Comparison of ENCODE assay signal across 30 cellular contexts in the genomic region with DNA sequence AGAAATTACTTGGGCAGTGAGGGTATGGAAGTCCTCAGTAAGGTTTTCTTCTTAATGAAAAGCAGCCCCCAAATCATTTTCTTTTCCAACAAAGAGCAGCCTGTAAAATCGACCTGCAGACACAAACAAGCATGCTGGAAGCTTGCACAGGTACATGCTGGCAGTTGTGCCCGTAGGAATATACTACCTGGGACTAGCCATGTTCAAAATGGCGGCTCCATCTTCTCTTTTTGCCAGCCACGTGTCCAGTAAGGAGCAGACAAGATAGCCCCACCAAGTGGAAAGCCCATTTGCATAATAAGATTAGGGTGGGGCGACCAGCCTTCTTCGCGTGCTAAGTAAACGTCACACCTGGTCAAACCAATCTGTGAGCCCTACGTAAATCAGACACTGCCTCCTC.
"Had no signal": no experiment of that assay in that cellular context is flagged by ENCODE, and none has a peak within 500 bp of the region (broad histone marks: within the 10 kb centered on the region; RNA-seq: fewer than 3 reads in every experiment).

No MANE protein-coding gene starts in this region.

- H3K9me3 ChIP-seq: ovary, psoas muscle, right lobe of liver, sigmoid colon, suprapubic skin, testis, tibial artery, transverse colon, upper lobe of right lung, uterus had no signal

- H3K36me3 ChIP-seq: ovary, right lobe of liver, sigmoid colon, suprapubic skin, tibial artery, transverse colon, upper lobe of right lung, uterus had no signal

- H3K4me3 ChIP-seq: ovary, psoas muscle, right lobe of liver, sigmoid colon, suprapubic skin, testis, tibial artery, transverse colon, upper lobe of right lung, uterus had no signal

- H3K4me1 ChIP-seq: parathyroid adenoma, psoas muscle, right lobe of liver, sigmoid colon, suprapubic skin, testis, transverse colon, upper lobe of right lung, uterus had no signal

- H3K79me2 ChIP-seq: parathyroid adenoma had no signal

- H3K27ac ChIP-seq: ovary, parathyroid adenoma, psoas muscle, right lobe of liver, sigmoid colon, suprapubic skin, testis, tibial artery, transverse colon, upper lobe of right lung, uterus had no signal

- H2AFZ ChIP-seq: parathyroid adenoma had no signal

- H3K4me3 Mint-ChIP-seq: naive thymus-derived CD4-positive, alpha-beta T cell; natural killer cell; nephron; neural crest cell; stimulated activated memory B cell treated with anti-CD40 and anti-IgM and Interleukin-4, amounts not matched to agents 10 μg/mL and 1 μg/mL and 100 μg/mL, for 72 hours; stimulated activated naive CD8-positive, alpha-beta T cell treated with anti-CD3 and anti-CD28 coated beads, Interleukin-15, amount 100 ng/mL, for 72 hours; type B pancreatic cell had no signal

- H3K27me3 ChIP-seq: ovary, right lobe of liver, sigmoid colon, suprapubic skin, testis, tibial artery, transverse colon, upper lobe of right lung, uterus had no signal

- H3K4me1 Mint-ChIP-seq: naive thymus-derived CD4-positive, alpha-beta T cell; natural killer cell; stimulated activated memory B cell treated with anti-CD40 and anti-IgM and Interleukin-4, amounts not matched to agents 10 μg/mL and 1 μg/mL and 100 μg/mL, for 72 hours; stimulated activated naive CD8-positive, alpha-beta T cell treated with anti-CD3 and anti-CD28 coated beads, Interleukin-15, amount 100 ng/mL, for 72 hours had no signal

- DNase-seq: naive thymus-derived CD4-positive, alpha-beta T cell; natural killer cell; occipital lobe; ovary; posterior cingulate gyrus; psoas muscle; right cardiac atrium; right lobe of liver; sigmoid colon; small intestine; stimulated activated CD4-positive, alpha-beta T cell treated with anti-CD3 and anti-CD28 coated beads, Interleukin-15, amount 100 ng/mL, for 24 hours; stimulated activated CD4-positive, alpha-beta T cell treated with anti-CD3 and anti-CD28 coated beads, Interleukin-4, amount 100 ng/mL, for 1 hour; stimulated activated CD4-positive, alpha-beta T cell treated with anti-CD3 and anti-CD28 coated beads, Interleukin-4, amount 100 ng/mL, for 4 hours; stimulated activated CD8-positive, alpha-beta memory T cell treated with anti-CD3 and anti-CD28 coated beads, Interleukin-4, amount 100 ng/mL, for 48 hours; stimulated activated naive CD4-positive, alpha-beta T cell; stimulated activated naive CD8-positive, alpha-beta T cell treated with anti-CD3 and anti-CD28 coated beads, Interleukin-15, amount 100 ng/mL, for 72 hours; stimulated activated naive CD8-positive, alpha-beta T cell treated with anti-CD3 and anti-CD28 coated beads, Interleukin-15, Interleukin-2, amounts not matched to agents 100 U/mL and 50 U/mL, for 24 hours; substantia nigra; testis; tibial artery; transverse colon; upper lobe of right lung; uterus had no signal

- H3K36me3 Mint-ChIP-seq: natural killer cell; stimulated activated memory B cell treated with anti-CD40 and anti-IgM and Interleukin-4, amounts not matched to agents 10 μg/mL and 1 μg/mL and 100 μg/mL, for 72 hours; type B pancreatic cell had no signal

- ATAC-seq: naive thymus-derived CD4-positive, alpha-beta T cell; natural killer cell; psoas muscle; right cardiac atrium; right lobe of liver; stimulated activated memory B cell treated with anti-CD40 and anti-IgM and Interleukin-4, amounts not matched to agents 10 μg/mL and 1 μg/mL and 100 μg/mL, for 72 hours; stimulated activated naive CD8-positive, alpha-beta T cell treated with anti-CD3 and anti-CD28 coated beads, Interleukin-15, amount 100 ng/mL, for 72 hours; stimulated activated naive CD8-positive, alpha-beta T cell treated with anti-CD3 and anti-CD28 coated beads, Interleukin-15, Interleukin-2, amounts not matched to agents 100 U/mL and 50 U/mL, for 24 hours; upper lobe of right lung had no signal

- H3K27ac Mint-ChIP-seq: naive thymus-derived CD4-positive, alpha-beta T cell; natural killer cell; nephron; progenitor cell of endocrine pancreas; stimulated activated memory B cell treated with anti-CD40 and anti-IgM and Interleukin-4, amounts not matched to agents 10 μg/mL and 1 μg/mL and 100 μg/mL, for 72 hours; stimulated activated naive CD8-positive, alpha-beta T cell treated with anti-CD3 and anti-CD28 coated beads, Interleukin-15, amount 100 ng/mL, for 72 hours; type B pancreatic cell had no signal

- H3K9me3 Mint-ChIP-seq: natural killer cell; neural crest cell; stimulated activated memory B cell treated with anti-CD40 and anti-IgM and Interleukin-4, amounts not matched to agents 10 μg/mL and 1 μg/mL and 100 μg/mL, for 72 hours had no signal

- H3K27me3 Mint-ChIP-seq: progenitor cell of endocrine pancreas; stimulated activated memory B cell treated with anti-CD40 and anti-IgM and Interleukin-4, amounts not matched to agents 10 μg/mL and 1 μg/mL and 100 μg/mL, for 72 hours; stimulated activated naive CD8-positive, alpha-beta T cell treated with anti-CD3 and anti-CD28 coated beads, Interleukin-15, amount 100 ng/mL, for 72 hours; type B pancreatic cell had no signal

- H3K9ac ChIP-seq: parathyroid adenoma had no signal
